Comparison of ENCODE assay signal across 8 cellular contexts in the genomic region with DNA sequence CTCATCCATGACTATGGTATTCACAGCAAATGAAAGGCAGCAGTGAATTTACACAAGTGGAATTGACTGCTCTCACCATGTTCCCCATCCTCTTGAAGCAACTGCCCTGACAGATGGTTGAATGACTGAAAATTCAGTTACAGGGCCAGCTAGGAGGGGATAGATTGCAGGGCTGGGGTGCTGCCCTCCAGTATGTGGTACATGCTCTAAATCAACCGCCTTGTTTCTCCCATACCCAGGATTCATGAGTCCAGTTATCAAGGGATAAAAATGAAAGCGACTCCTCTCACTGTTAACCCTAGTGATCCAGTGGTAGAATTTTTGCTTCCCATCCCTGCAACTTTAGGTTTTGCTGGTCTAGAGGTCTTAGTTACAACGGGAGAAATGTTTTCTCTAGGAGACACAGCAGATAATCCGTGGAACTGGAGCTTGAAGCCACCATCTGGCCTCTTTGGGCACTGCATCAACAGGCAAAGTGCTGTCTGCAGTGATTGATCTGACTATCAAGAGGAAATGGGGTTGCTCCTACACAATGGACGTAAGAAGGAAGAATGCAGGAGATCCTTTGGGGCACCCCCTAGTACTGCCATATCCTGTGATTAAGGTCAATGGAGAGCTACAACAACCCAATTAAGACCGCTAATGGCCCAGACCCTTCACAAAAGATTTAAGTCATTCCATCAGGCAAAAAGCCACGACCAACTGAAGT. TPM values are rescaled to one million over a fixed set of nuclear protein-coding genes. Genes with fewer than 3 reads are reported as not detected.
DNase-seq lines count a peak whose midpoint lies in the region; ATAC-seq and TF ChIP-seq lines count a peak whose summit lies in the region.

No MANE protein-coding gene starts in this region.

- DNase-seq in NCI-H345 (lab: John Stamatoyannopoulos, UW) (peak; percentile 51), NCI-H345 treated with DMSO at 0.1 percent for 48 hours (lab: John Stamatoyannopoulos, UW; ENCODE audit: unreplicated experiment) (no peak), NCI-H82 (lab: John Stamatoyannopoulos, UW) (peak; percentile 89), epithelial cell of esophagus (ENCODE audit: low read depth) (peak; percentile 66), naive B cell (peak; percentile 38)
- DNase-seq in activated CD8-positive, alpha-beta T cell treated with anti-CD3 and anti-CD28 coated beads, Interleukin-2, amount 10 ng/mL, durations not matched to agents 7 days and 5 days, result peak; percentile 69
- peak; percentile 38 to 54 for DNase-seq in stimulated activated naive CD8-positive, alpha-beta T cell treated with anti-CD3 and anti-CD28 coated beads, Interleukin-15, amount 100 ng/mL, for 72 hours

- peaks cover 22% of the 10 kb centered on the region for H3K4me1 Mint-ChIP-seq in activated CD8-positive, alpha-beta T cell treated with anti-CD3 and anti-CD28 coated beads, Interleukin-2, amount 10 ng/mL, durations not matched to agents 7 days and 5 days (ENCODE audit: low read depth)
- H3K4me1 Mint-ChIP-seq in naive B cell, result peaks cover 21 to 42% (median 37%) of the 10 kb centered on the region in 3 donors
- peaks cover 13% of the 10 kb centered on the region for H3K4me1 Mint-ChIP-seq in stimulated activated naive CD8-positive, alpha-beta T cell treated with anti-CD3 and anti-CD28 coated beads, Interleukin-15, amount 100 ng/mL, for 72 hours

- ATAC-seq in HG03442 (IDR thresholded peaks at IDR 0.05; ENCODE audit: unreplicated experiment), result peak; percentile 52
- ATAC-seq in activated CD8-positive, alpha-beta T cell treated with anti-CD3 and anti-CD28 coated beads, Interleukin-2, amount 10 ng/mL, durations not matched to agents 7 days and 5 days, result peak; percentile 91
- peak; percentile 56 to 65 for ATAC-seq in naive B cell (ENCODE audit: low read depth in 2 of 2)
- peak; percentile 91 for ATAC-seq in stimulated activated naive CD8-positive, alpha-beta T cell treated with anti-CD3 and anti-CD28 coated beads, Interleukin-15, amount 100 ng/mL, for 72 hours

- peaks cover 21% of the 10 kb centered on the region for H3K27me3 Mint-ChIP-seq in activated CD8-positive, alpha-beta T cell treated with anti-CD3 and anti-CD28 coated beads, Interleukin-2, amount 10 ng/mL, durations not matched to agents 7 days and 5 days (ENCODE audit: low read depth)
- no peaks in the 10 kb centered on the region for H3K27me3 Mint-ChIP-seq in naive B cell
- peaks cover 7% of the 10 kb centered on the region for H3K27me3 Mint-ChIP-seq in stimulated activated naive CD8-positive, alpha-beta T cell treated with anti-CD3 and anti-CD28 coated beads, Interleukin-15, amount 100 ng/mL, for 72 hours

- H3K4me3 Mint-ChIP-seq in activated CD8-positive, alpha-beta T cell treated with anti-CD3 and anti-CD28 coated beads, Interleukin-2, amount 10 ng/mL, durations not matched to agents 7 days and 5 days, result no peak overlapping the region
- H3K4me3 Mint-ChIP-seq in naive B cell, result peak overlapping the region; percentile 29 to 87 (median 69)
- peak overlapping the region; percentile 22 to 58 for H3K4me3 Mint-ChIP-seq in stimulated activated naive CD8-positive, alpha-beta T cell treated with anti-CD3 and anti-CD28 coated beads, Interleukin-15, amount 100 ng/mL, for 72 hours

- POLR2A ChIA-PET in activated CD8-positive, alpha-beta T cell treated with anti-CD3 and anti-CD28 coated beads, Interleukin-2, amount 10 ng/mL, durations not matched to agents 7 days and 5 days (lab: Charles Lee), result no interaction called here

- H3K9me3 Mint-ChIP-seq in activated CD8-positive, alpha-beta T cell treated with anti-CD3 and anti-CD28 coated beads, Interleukin-2, amount 10 ng/mL, durations not matched to agents 7 days and 5 days (ENCODE audit: insufficient read depth), result no peaks in the 10 kb centered on the region
- no peaks in the 10 kb centered on the region for H3K9me3 Mint-ChIP-seq in naive B cell
- H3K9me3 Mint-ChIP-seq in stimulated activated naive CD8-positive, alpha-beta T cell treated with anti-CD3 and anti-CD28 coated beads, Interleukin-15, amount 100 ng/mL, for 72 hours, result no peaks in the 10 kb centered on the region

- H3K4me3 ChIP-seq in epithelial cell of esophagus (ENCODE audit: low read length), result no peak overlapping the region

- peaks cover 7% of the 10 kb centered on the region for H3K36me3 Mint-ChIP-seq in activated CD8-positive, alpha-beta T cell treated with anti-CD3 and anti-CD28 coated beads, Interleukin-2, amount 10 ng/mL, durations not matched to agents 7 days and 5 days (ENCODE audit: low read depth)
- no peaks in the 10 kb centered on the region for H3K36me3 Mint-ChIP-seq in naive B cell

- no peak overlapping the region for H3K27ac Mint-ChIP-seq in activated CD8-positive, alpha-beta T cell treated with anti-CD3 and anti-CD28 coated beads, Interleukin-2, amount 10 ng/mL, durations not matched to agents 7 days and 5 days
- H3K27ac Mint-ChIP-seq in naive B cell, result peak overlapping the region in 5 of 6 donors; percentile 0 to 70 (median 12)
- H3K27ac Mint-ChIP-seq in stimulated activated naive CD8-positive, alpha-beta T cell treated with anti-CD3 and anti-CD28 coated beads, Interleukin-15, amount 100 ng/mL, for 72 hours, result peak overlapping the region in 1 of 2 donors; percentile 0

- peak; percentile 93 for TF ChIP-seq CTCF in epithelial cell of esophagus (IDR thresholded peaks at IDR 0.05; ENCODE audit: insufficient read depth, low read depth, low read length, missing control alignments)

- CTCF ChIA-PET in activated CD8-positive, alpha-beta T cell treated with anti-CD3 and anti-CD28 coated beads, Interleukin-2, amount 10 ng/mL, durations not matched to agents 7 days and 5 days (lab: Charles Lee), result interaction anchor here (0.7 to 2.4 kb wide), 10 partner anchors 11 to 190 kb away, joined by 3 to 10 read pairs (median 4); no protein-coding TSS in a partner anchor

RNA-seq across cellular contexts. Expression of gene SCPEP1, which starts 32.0 kb away (rescaled TPM):
- 10 to 100 TPM; 13.4 to 13.7 TPM for total RNA-seq in activated CD8-positive, alpha-beta T cell treated with anti-CD3 and anti-CD28 coated beads, Interleukin-2, amount 10 ng/mL, durations not matched to agents 7 days and 5 days
- 100 to 1,000 TPM; 134 to 305 (median 175) TPM for polyA plus RNA-seq in naive B cell (ENCODE audit: low read depth in 6 of 6)

RNA-seq across cellular contexts. Expression of gene COIL, which starts 49.0 kb away (rescaled TPM):
- 10 to 100 TPM; 17.6 to 17.8 TPM for total RNA-seq in activated CD8-positive, alpha-beta T cell treated with anti-CD3 and anti-CD28 coated beads, Interleukin-2, amount 10 ng/mL, durations not matched to agents 7 days and 5 days
- 10 to 100 TPM; 19.5 to 25.9 (median 22.5) TPM for polyA plus RNA-seq in naive B cell (ENCODE audit: low read depth in 6 of 6)
